In the genomic region with DNA sequence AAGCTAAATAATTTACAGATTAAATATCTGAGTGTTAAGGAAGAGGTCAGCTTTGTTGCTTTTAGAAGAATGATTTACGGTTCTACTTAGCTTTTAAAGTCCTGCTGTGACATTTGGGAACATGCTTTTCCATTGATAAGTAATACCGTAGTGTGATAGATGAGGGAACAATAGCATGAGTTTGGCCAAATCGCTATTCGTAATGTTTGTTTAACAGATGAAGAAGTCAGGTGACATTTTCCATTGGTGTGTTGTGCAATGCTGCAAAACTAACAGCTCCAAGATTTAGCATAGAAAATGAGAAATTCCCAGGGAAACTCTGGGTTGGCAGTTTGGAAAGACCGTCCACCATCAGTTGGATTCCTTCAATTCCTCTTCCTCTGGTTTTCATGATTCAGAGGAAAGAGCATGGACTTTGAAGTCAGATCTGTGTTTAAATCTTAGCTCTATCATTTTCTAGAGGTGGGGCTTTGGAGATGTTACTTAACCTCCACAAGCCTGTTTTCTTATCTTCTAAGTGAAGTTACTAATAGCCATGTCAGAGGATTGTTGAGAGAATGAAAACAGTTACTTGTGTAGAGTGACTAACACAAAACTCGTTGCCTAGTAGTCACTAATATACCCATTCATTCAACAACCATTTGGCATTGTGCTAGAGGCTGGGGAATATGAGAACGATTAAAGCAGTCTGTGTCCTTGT, we compare ENCODE assay signal across 16 cellular contexts.
DNase-seq lines count a peak whose midpoint lies in the region; ATAC-seq, FAIRE-seq and TF ChIP-seq lines count a peak whose summit lies in the region.
"Had no signal": no experiment of that assay in that cellular context is flagged by ENCODE, and none has a peak within 500 bp of the region (broad histone marks: within the 10 kb centered on the region; RNA-seq: fewer than 3 reads in every experiment).

No MANE protein-coding gene starts in this region.

- no peak for FAIRE-seq in GM12892 (lab: Jason Lieb, UNC)
- no peak for FAIRE-seq in D721Med (lab: Jason Lieb, UNC)

- TF ChIP-seq POLR2A in gastroesophageal sphincter (IDR thresholded peaks at IDR 0.05) (no peak), thyroid gland (IDR thresholded peaks at IDR 0.05) (no peak), GM12892 (IDR thresholded peaks at IDR 0.05; ENCODE audit: low read depth, low read length) (no peak)

- H3K27me3 ChIP-seq in adipocyte (replicated peaks; ENCODE audit: control insufficient read depth, insufficient read depth, low read length) (no peaks in the 10 kb centered on the region), gastroesophageal sphincter (no peaks in the 10 kb centered on the region), thyroid gland (no peaks in the 10 kb centered on the region)
- H3K27me3 ChIP-seq: dorsolateral prefrontal cortex had no signal

- WGBS in gastroesophageal sphincter (ENCODE audit: low coverage in 1 of 2), 2 donors: 22 to 35% methylated on average over 7 of the region's 7 CpGs
- 73 to 74% methylated on average over 7 of the region's 7 CpGs for WGBS in thyroid gland, 2 donors

- H3K4me3 ChIP-seq in adipocyte (ENCODE audit: low read length): no peak overlapping the region
- H3K4me3 ChIP-seq in gastroesophageal sphincter: no peak overlapping the region
- no peak overlapping the region for H3K4me3 ChIP-seq in thyroid gland (replicated peaks in 1 of 3)
- H3K4me3 ChIP-seq: dorsolateral prefrontal cortex had no signal

- no peaks in the 10 kb centered on the region for H3K9me3 ChIP-seq in adipocyte (ENCODE audit: control insufficient read depth, low read length)
- no peaks in the 10 kb centered on the region for H3K9me3 ChIP-seq in gastroesophageal sphincter
- H3K9me3 ChIP-seq in thyroid gland: no peaks in the 10 kb centered on the region

- intact Hi-C loops in thyroid gland (cut with DNase I): no loop called here

- no peak for TF ChIP-seq EP300 in gastroesophageal sphincter (IDR thresholded peaks at IDR 0.05)

- no peaks in the 10 kb centered on the region for H3K36me3 ChIP-seq in adipocyte (ENCODE audit: control insufficient read depth, insufficient read depth, low read length, severe bottlenecking)
- H3K36me3 ChIP-seq in gastroesophageal sphincter: no peaks in the 10 kb centered on the region
- H3K36me3 ChIP-seq in thyroid gland: no peaks in the 10 kb centered on the region
- H3K36me3 ChIP-seq: WERI-Rb-1 had no signal

- no peak overlapping the region for H3K27ac ChIP-seq in gastroesophageal sphincter
- no peak overlapping the region for H3K27ac ChIP-seq in thyroid gland
- H3K27ac ChIP-seq: dorsolateral prefrontal cortex, WERI-Rb-1 had no signal

- peaks cover 42% of the 10 kb centered on the region for H3K4me1 ChIP-seq in adipocyte (ENCODE audit: control insufficient read depth, insufficient read depth, low read length)
- peaks cover 0 to 8% (median 5%) of the 10 kb centered on the region in 3 donors for H3K4me1 ChIP-seq in gastroesophageal sphincter
- no peaks in the 10 kb centered on the region for H3K4me1 ChIP-seq in thyroid gland

- no peak overlapping the region for H3K9ac ChIP-seq in adipocyte (ENCODE audit: low read length)

- ATAC-seq in gastroesophageal sphincter: peak; percentile 37
- ATAC-seq in omental fat pad (ENCODE audit: low FRiP score): peak; percentile 64
- ATAC-seq: activated CD8-positive, alpha-beta memory T cell treated with anti-CD3 and anti-CD28 coated beads, Interleukin-2, amount 10 ng/mL, durations not matched to agents 7 days and 5 days; activated naive CD4-positive, alpha-beta T cell treated with anti-CD3 and anti-CD28 coated beads, Interleukin-2, amount 50 U/mL, for 72 hours had no signal

- TF ChIP-seq CTCF in gastroesophageal sphincter (IDR thresholded peaks at IDR 0.05) (no peak), omental fat pad (IDR thresholded peaks at IDR 0.05) (no peak), thyroid gland (IDR thresholded peaks at IDR 0.05) (no peak), D721Med (IDR thresholded peaks at IDR 0.05; ENCODE audit: insufficient read depth, missing control alignments) (no peak)

- peak; percentile 35 for DNase-seq in GM04504 (ENCODE audit: low read depth)
- DNase-seq in adipocyte (ENCODE audit: low read depth): peak; percentile 23
- no peak for DNase-seq in omental fat pad (ENCODE audit: low spot score)
- no peak for DNase-seq in thyroid gland
- no peak for DNase-seq in GM12892 (ENCODE audit: insufficient read length)
- DNase-seq in activated naive CD4-positive, alpha-beta T cell (lab: John Stamatoyannopoulos, UW): no peak
- no peak for DNase-seq in D721Med (ENCODE audit: insufficient read length, low spot score)
- DNase-seq: activated CD8-positive, alpha-beta memory T cell treated with anti-CD3 and anti-CD28 coated beads, Interleukin-2, amount 10 ng/mL, durations not matched to agents 7 days and 5 days; CD4-positive, alpha-beta T cell; dorsolateral prefrontal cortex; NCI-H1092; NCI-H69; substantia nigra; WERI-Rb-1 had no signal

Comparison
In these comparisons a context has a peak if more than half of its experiments do, and no peak if none do; other contexts are left out.
1. DNase-seq: peak in GM04504 (single experiment) and adipocyte (single experiment); none in omental fat pad (single experiment), thyroid gland (0 of 2), GM12892 (single experiment), activated naive CD4-positive, alpha-beta T cell (0 of 4) and D721Med (single experiment).